8 cellular contexts compared by ENCODE assay signal in the genomic region with DNA sequence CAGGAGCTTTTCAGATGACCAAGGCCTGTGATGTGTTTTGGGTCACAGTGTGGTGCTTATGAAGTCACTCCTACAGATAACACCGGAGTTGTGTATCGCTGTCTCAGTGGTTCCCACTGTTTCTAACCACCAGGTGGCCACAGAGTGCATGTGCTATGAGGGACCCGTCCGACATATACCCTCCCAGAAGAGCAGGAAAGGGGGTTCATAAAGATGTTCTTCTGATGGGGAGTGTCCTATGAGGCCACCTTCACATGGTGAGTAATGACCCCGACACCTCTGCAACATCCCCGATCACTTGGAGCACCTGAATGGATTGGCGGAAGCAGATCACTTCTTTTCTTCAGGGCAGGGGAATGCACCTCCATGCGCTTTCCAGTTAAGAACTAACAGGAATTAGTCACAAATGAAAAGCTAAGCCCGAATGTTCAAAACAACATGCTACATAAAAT.
DNase-seq lines count a peak whose midpoint lies in the region; ATAC-seq and TF ChIP-seq lines count a peak whose summit lies in the region.
"Not testable (repeated sequence)": the region's sequence is repeated elsewhere in the genome, so short reads cannot be mapped to it uniquely, and the experiment has no call there.

No MANE protein-coding gene starts in this region.

- not testable (repeated sequence) for H3K9me3 ChIP-seq in CD8-positive, alpha-beta T cell (ENCODE audit: low read length); neural cell (ENCODE audit: low read length); thoracic aorta

- peaks cover 11% of the 10 kb centered on the region for H3K4me1 ChIP-seq in CD8-positive, alpha-beta T cell (ENCODE audit: insufficient read depth, low read length)
- H3K4me1 ChIP-seq in thoracic aorta (ENCODE audit: control insufficient read depth in 1 of 2, low read depth in 2 of 2): not testable (repeated sequence)

- H3K27ac ChIP-seq in CD8-positive, alpha-beta T cell (ENCODE audit: low read depth, low read length); neural cell (ENCODE audit: low read length); thoracic aorta: not testable (repeated sequence)

- not testable (repeated sequence) for H3K9ac ChIP-seq in neural cell (ENCODE audit: low read length)

- H3K4me2 ChIP-seq in neural cell (ENCODE audit: low read length): not testable (repeated sequence)

- intact Hi-C loops in CD8-positive, alpha-beta T cell (cut with DNase I, micrococcal nuclease); left cardiac atrium (cut with DNase I): not testable (repeated sequence)

- TF ChIP-seq EP300 in neural cell (conservative IDR thresholded peaks at IDR 0.05; ENCODE audit: poor library complexity, severe bottlenecking): not testable (repeated sequence)

- not testable (repeated sequence) for H3K4me3 Mint-ChIP-seq in CD8-positive, alpha-beta T cell; HFFc6; central memory CD8-positive, alpha-beta T cell
- H3K4me3 Mint-ChIP-seq in T-cell: peak overlapping the region in 2 of 3 donors; percentile 13 to 24

- DNase-seq in CD8-positive, alpha-beta T cell: peak in 1 of 7 experiments; percentile 62
- not testable (repeated sequence) for DNase-seq in HFFc6; central memory CD8-positive, alpha-beta T cell (ENCODE audit: low spot score in 2 of 2); left cardiac atrium; thoracic aorta (ENCODE audit: low spot score)
- DNase-seq in T-cell: peak in 3 of 34 experiments; percentile 16 to 38 (median 19)
- DNase-seq in activated naive CD4-positive, alpha-beta T cell treated with Interleukin-2 at 50 U/mL for 16 hours: peak; percentile 12

- H3F3A ChIP-seq in neural cell (ENCODE audit: insufficient read depth, low read length, poor library complexity, severe bottlenecking): not testable (repeated sequence)

- H2AFZ ChIP-seq in neural cell (ENCODE audit: low read depth, low read length): not testable (repeated sequence)

- ATAC-seq in CD8-positive, alpha-beta T cell: peak; percentile 65
- ATAC-seq in T-cell (replicated peaks in 1 of 4) (peak; percentile 68 to 76 (median 70)), left cardiac atrium (peak; percentile 27 to 33)
- ATAC-seq in central memory CD8-positive, alpha-beta T cell (replicated peaks; ENCODE audit: extremely low read depth, poor library complexity, severe bottlenecking): peak; percentile 52
- ATAC-seq in thoracic aorta (ENCODE audit: insufficient number of reproducible peaks, low FRiP score, low read depth): not testable (repeated sequence)

- POLR2A ChIA-PET in CD8-positive, alpha-beta T cell (lab: Charles Lee): not testable (repeated sequence)
- POLR2A ChIA-PET in T-cell (lab: Charles Lee): interaction anchor here in 1 of 2 donors (0.6 kb wide), 1 partner anchor 18 kb away, joined by 7 read pairs; no protein-coding TSS in a partner anchor

- H3K9me2 ChIP-seq in neural cell (ENCODE audit: insufficient read depth, low read length): not testable (repeated sequence)

- H3K27ac Mint-ChIP-seq in CD8-positive, alpha-beta T cell: peak overlapping the region; percentile 77
- H3K27ac Mint-ChIP-seq in HFFc6; central memory CD8-positive, alpha-beta T cell (ENCODE audit: low read depth): not testable (repeated sequence)
- H3K27ac Mint-ChIP-seq in T-cell: peak overlapping the region; percentile 94

- not testable (repeated sequence) for H3K9me3 Mint-ChIP-seq in CD8-positive, alpha-beta T cell; HFFc6; T-cell; central memory CD8-positive, alpha-beta T cell

- peaks cover 23% of the 10 kb centered on the region for H3K4me1 Mint-ChIP-seq in CD8-positive, alpha-beta T cell (ENCODE audit: low read depth)
- H3K4me1 Mint-ChIP-seq in HFFc6 (ENCODE audit: low read depth): not testable (repeated sequence)
- H3K4me1 Mint-ChIP-seq in T-cell: peaks cover 8 to 27% (median 24%) of the 10 kb centered on the region in 3 donors
- peaks cover 14% of the 10 kb centered on the region for H3K4me1 Mint-ChIP-seq in central memory CD8-positive, alpha-beta T cell

- not testable (repeated sequence) for H3K79me2 ChIP-seq in neural cell (replicated peaks; ENCODE audit: insufficient read depth, low read length)

- CTCF ChIA-PET in CD8-positive, alpha-beta T cell (lab: Charles Lee): interaction anchor here (0.7 kb wide), 1 partner anchor 18 kb away, joined by 3 read pairs; no protein-coding TSS in a partner anchor
- CTCF ChIA-PET in T-cell (lab: Charles Lee): not testable (repeated sequence)

- TF ChIP-seq CTCF in CD8-positive, alpha-beta T cell (IDR thresholded peaks at IDR 0.05): peak; percentile 42
- TF ChIP-seq CTCF in HFFc6 (IDR thresholded peaks at IDR 0.05): peak; percentile 74
- TF ChIP-seq CTCF in neural cell (IDR thresholded peaks at IDR 0.05; ENCODE audit: poor library complexity, severe bottlenecking): peak; percentile 58
- peak; percentile 44 for TF ChIP-seq CTCF in thoracic aorta (IDR thresholded peaks at IDR 0.05)

- peak; percentile 18 for TF ChIP-seq RAD21 in neural cell (conservative IDR thresholded peaks at IDR 0.05)

- not testable (repeated sequence) for H4K20me1 ChIP-seq in neural cell (ENCODE audit: insufficient read depth)

- not testable (repeated sequence) for H3K36me3 ChIP-seq in CD8-positive, alpha-beta T cell (ENCODE audit: insufficient read depth, low read length); neural cell (ENCODE audit: insufficient read depth, low read length); thoracic aorta

- H3K4me3 ChIP-seq in CD8-positive, alpha-beta T cell (ENCODE audit: low read depth, low read length); neural cell (ENCODE audit: low read length); thoracic aorta: not testable (repeated sequence)

- not testable (repeated sequence) for H3K27me3 Mint-ChIP-seq in CD8-positive, alpha-beta T cell (ENCODE audit: low read depth); HFFc6 (ENCODE audit: insufficient read depth); T-cell; central memory CD8-positive, alpha-beta T cell

- H3K36me3 Mint-ChIP-seq in CD8-positive, alpha-beta T cell; HFFc6 (ENCODE audit: low read depth); T-cell; central memory CD8-positive, alpha-beta T cell (ENCODE audit: insufficient read depth): not testable (repeated sequence)

- H3K27me3 ChIP-seq in CD8-positive, alpha-beta T cell (ENCODE audit: insufficient read depth, low read length); neural cell (ENCODE audit: insufficient read depth, low read depth, low read length); thoracic aorta (replicated peaks; ENCODE audit: insufficient read depth): not testable (repeated sequence)

TF ChIP-seq in neural cell, 6 proteins besides CTCF, POLR2A, EP300 and RAD21:
- TF ChIP-seq SMC3 (conservative IDR thresholded peaks at IDR 0.05; ENCODE audit: poor library complexity): peak; percentile 65
